ENCODE assay signal across 1 cellular context in genomic region chr2:241641631-241642030, GRCh38.
TF ChIP-seq lines count a peak whose summit lies in the region.

No MANE protein-coding gene starts in this region.

TF ChIP-seq in GM23338, 12 proteins besides CTCF, POLR2A, EP300 and RAD21 (continued from another document):
- TF ChIP-seq, protein P1, sequence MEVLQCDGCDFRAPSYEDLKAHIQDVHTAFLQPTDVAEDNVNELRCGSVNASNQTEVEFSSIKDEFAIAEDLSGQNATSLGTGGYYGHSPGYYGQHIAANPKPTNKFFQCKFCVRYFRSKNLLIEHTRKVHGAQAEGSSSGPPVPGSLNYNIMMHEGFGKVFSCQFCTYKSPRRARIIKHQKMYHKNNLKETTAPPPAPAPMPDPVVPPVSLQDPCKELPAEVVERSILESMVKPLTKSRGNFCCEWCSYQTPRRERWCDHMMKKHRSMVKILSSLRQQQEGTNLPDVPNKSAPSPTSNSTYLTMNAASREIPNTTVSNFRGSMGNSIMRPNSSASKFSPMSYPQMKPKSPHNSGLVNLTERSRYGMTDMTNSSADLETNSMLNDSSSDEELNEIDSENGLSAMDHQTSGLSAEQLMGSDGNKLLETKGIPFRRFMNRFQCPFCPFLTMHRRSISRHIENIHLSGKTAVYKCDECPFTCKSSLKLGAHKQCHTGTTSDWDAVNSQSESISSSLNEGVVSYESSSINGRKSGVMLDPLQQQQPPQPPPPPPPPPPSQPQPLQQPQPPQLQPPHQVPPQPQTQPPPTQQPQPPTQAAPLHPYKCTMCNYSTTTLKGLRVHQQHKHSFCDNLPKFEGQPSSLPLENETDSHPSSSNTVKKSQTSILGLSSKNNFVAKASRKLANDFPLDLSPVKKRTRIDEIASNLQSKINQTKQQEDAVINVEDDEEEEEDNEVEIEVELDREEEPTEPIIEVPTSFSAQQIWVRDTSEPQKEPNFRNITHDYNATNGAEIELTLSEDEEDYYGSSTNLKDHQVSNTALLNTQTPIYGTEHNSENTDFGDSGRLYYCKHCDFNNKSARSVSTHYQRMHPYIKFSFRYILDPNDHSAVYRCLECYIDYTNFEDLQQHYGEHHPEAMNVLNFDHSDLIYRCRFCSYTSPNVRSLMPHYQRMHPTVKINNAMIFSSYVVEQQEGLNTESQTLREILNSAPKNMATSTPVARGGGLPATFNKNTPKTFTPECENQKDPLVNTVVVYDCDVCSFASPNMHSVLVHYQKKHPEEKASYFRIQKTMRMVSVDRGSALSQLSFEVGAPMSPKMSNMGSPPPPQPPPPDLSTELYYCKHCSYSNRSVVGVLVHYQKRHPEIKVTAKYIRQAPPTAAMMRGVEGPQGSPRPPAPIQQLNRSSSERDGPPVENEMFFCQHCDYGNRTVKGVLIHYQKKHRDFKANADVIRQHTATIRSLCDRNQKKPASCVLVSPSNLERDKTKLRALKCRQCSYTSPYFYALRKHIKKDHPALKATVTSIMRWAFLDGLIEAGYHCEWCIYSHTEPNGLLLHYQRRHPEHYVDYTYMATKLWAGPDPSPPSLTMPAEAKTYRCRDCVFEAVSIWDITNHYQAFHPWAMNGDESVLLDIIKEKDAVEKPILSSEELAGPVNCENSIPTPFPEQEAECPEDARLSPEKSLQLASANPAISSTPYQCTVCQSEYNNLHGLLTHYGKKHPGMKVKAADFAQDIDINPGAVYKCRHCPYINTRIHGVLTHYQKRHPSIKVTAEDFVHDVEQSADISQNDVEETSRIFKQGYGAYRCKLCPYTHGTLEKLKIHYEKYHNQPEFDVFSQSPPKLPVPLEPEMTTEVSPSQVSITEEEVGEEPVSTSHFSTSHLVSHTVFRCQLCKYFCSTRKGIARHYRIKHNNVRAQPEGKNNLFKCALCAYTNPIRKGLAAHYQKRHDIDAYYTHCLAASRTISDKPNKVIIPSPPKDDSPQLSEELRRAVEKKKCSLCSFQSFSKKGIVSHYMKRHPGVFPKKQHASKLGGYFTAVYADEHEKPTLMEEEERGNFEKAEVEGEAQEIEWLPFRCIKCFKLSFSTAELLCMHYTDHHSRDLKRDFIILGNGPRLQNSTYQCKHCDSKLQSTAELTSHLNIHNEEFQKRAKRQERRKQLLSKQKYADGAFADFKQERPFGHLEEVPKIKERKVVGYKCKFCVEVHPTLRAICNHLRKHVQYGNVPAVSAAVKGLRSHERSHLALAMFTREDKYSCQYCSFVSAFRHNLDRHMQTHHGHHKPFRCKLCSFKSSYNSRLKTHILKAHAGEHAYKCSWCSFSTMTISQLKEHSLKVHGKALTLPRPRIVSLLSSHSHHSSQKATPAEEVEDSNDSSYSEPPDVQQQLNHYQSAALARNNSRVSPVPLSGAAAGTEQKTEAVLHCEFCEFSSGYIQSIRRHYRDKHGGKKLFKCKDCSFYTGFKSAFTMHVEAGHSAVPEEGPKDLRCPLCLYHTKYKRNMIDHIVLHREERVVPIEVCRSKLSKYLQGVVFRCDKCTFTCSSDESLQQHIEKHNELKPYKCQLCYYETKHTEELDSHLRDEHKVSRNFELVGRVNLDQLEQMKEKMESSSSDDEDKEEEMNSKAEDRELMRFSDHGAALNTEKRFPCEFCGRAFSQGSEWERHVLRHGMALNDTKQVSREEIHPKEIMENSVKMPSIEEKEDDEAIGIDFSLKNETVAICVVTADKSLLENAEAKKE (CRISPR knock-in tag; IDR thresholded peaks at IDR 0.05), result no peak
- no peak for TF ChIP-seq JUNB (IDR thresholded peaks at IDR 0.05; ENCODE audit: unreplicated experiment)
